ENCODE assay signal across 1 cellular context in the genomic region with DNA sequence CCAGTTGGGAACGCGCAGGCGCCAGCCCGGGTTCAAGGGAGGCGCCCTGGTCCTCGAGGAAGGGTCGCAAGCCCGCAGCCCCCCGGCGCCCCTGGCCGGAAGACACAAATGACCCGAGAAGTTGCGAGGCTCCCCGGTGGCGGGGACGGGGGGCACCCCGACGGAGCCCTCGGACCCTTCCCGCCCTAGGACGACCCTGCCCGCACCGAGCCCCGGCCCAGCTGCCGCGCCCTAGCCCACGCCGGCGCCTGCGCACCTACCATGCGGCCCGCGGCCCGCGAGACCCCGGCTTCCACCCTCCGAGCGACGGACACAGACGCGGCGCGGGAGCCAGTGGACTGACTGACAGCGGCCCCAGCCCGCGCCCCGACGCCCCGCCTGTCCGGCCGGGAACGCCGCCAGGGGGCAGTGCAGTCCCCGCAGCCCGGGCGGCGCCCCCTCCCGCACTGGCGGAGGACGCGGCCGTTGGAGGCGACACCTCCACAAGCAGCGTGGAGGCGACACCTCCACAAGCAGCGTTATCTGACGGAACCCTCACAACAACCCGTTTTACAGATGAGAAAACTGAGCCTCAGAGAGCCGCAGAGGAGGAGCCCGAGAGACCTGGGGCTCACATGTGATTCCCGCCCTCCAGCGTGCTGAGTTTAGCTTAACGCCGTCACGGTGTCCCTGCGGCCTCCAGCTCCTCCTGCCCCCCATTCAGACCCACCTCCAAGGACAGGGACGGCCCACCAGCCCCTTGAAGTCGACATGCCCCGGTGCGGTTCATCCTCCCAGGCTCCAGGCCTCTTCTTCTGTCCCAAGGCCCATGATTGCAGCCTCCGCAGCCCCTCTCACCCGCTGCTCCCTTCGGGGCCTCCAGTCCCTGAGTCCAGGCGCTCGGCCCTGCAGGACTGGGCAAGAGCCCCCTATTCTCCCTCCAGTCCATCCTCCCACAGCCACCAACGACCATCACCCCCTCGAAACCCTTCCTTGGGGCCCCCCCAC.
TF ChIP-seq lines count a peak whose summit lies in the region.

NMUR1 (minus strand) TSS at position 347 of the 987 bp plus-strand sequence; CDS start at position 263, 84 bp downstream.

TF ChIP-seq in HepG2, 621 proteins besides CTCF, POLR2A, EP300 and RAD21 (continued from another document and continues in another):
- TF ChIP-seq SNAPC4 (CRISPR knock-in tag; IDR thresholded peaks at IDR 0.05) (no peak), HNRNPUL1 (IDR thresholded peaks at IDR 0.05; ENCODE audit: low read depth, low read length) (no peak), MBNL3 (CRISPR knock-in tag; conservative IDR thresholded peaks at IDR 0.05) (no peak), RARA (CRISPR knock-in tag; IDR thresholded peaks at IDR 0.05) (no peak), ZNF557 (CRISPR knock-in tag; IDR thresholded peaks at IDR 0.05) (no peak), ZNF564 (CRISPR knock-in tag; IDR thresholded peaks at IDR 0.05) (no peak), ZSCAN30 (CRISPR knock-in tag; IDR thresholded peaks at IDR 0.05) (no peak), CBX5 (CRISPR knock-in tag; IDR thresholded peaks at IDR 0.05; ENCODE audit: borderline replicate concordance) (no peak), NBN (conservative IDR thresholded peaks at IDR 0.05) (no peak), FOXJ3 (CRISPR knock-in tag; IDR thresholded peaks at IDR 0.05; ENCODE audit: borderline replicate concordance) (no peak), ZC3H4 (CRISPR knock-in tag; IDR thresholded peaks at IDR 0.05; ENCODE audit: borderline replicate concordance) (no peak), ZBTB1 (CRISPR knock-in tag; IDR thresholded peaks at IDR 0.05; ENCODE audit: borderline replicate concordance) (no peak), MTF1 (CRISPR knock-in tag; IDR thresholded peaks at IDR 0.05) (no peak), ZHX1 (CRISPR knock-in tag; IDR thresholded peaks at IDR 0.05; ENCODE audit: low read depth) (no peak), ZNF567 (CRISPR knock-in tag; IDR thresholded peaks at IDR 0.05; ENCODE audit: borderline replicate concordance) (no peak), RORA (CRISPR knock-in tag; IDR thresholded peaks at IDR 0.05) (no peak), KDM1A (CRISPR knock-in tag; IDR thresholded peaks at IDR 0.05) (no peak), MZF1 (CRISPR knock-in tag; IDR thresholded peaks at IDR 0.05; ENCODE audit: borderline replicate concordance) (no peak), NCOA5 (CRISPR knock-in tag; IDR thresholded peaks at IDR 0.05) (no peak), PRPF4 (IDR thresholded peaks at IDR 0.05; ENCODE audit: low read depth, low read length, poor library complexity, severe bottlenecking) (no peak), ZNF274 (CRISPR knock-in tag; IDR thresholded peaks at IDR 0.05) (no peak; the same call in 1 of the 2 replicates), CEBPB (IDR thresholded peaks at IDR 0.05; ENCODE audit: borderline replicate concordance, low read depth, low read length) (no peak), NPAS2 (CRISPR knock-in tag; IDR thresholded peaks at IDR 0.05; ENCODE audit: borderline replicate concordance) (no peak), IRF1 (CRISPR knock-in tag; IDR thresholded peaks at IDR 0.05; ENCODE audit: low read depth) (no peak), XBP1 (CRISPR knock-in tag; IDR thresholded peaks at IDR 0.05) (no peak), PAWR (CRISPR knock-in tag; IDR thresholded peaks at IDR 0.05; ENCODE audit: borderline replicate concordance) (no peak), TMF1 (CRISPR knock-in tag; IDR thresholded peaks at IDR 0.05; ENCODE audit: low read depth) (no peak), CCDC6 (CRISPR knock-in tag; IDR thresholded peaks at IDR 0.05) (no peak), RCOR2 (CRISPR knock-in tag; IDR thresholded peaks at IDR 0.05) (no peak), ARNT (IDR thresholded peaks at IDR 0.05) (no peak), ZNF546 (CRISPR knock-in tag; conservative IDR thresholded peaks at IDR 0.05) (no peak), ZNF749 (CRISPR knock-in tag; IDR thresholded peaks at IDR 0.05; ENCODE audit: borderline replicate concordance) (no peak), MAFK (conservative IDR thresholded peaks at IDR 0.05 in 1 of 2, IDR thresholded peaks at IDR 0.05 in 1 of 2; ENCODE audit: low read length in 2 of 2) (no peak), THAP11 (CRISPR knock-in tag; IDR thresholded peaks at IDR 0.05) (no peak), PPARG (CRISPR knock-in tag; conservative IDR thresholded peaks at IDR 0.05) (no peak), TSC22D2 (CRISPR knock-in tag; IDR thresholded peaks at IDR 0.05; ENCODE audit: borderline replicate concordance) (no peak), MAF1 (CRISPR knock-in tag; IDR thresholded peaks at IDR 0.05; ENCODE audit: borderline replicate concordance) (no peak), DNMT1 (CRISPR knock-in tag; IDR thresholded peaks at IDR 0.05) (0 out of 2 replicates have a peak, but pooled peaks have one; percentile 73)
- TF ChIP-seq, protein P1, sequence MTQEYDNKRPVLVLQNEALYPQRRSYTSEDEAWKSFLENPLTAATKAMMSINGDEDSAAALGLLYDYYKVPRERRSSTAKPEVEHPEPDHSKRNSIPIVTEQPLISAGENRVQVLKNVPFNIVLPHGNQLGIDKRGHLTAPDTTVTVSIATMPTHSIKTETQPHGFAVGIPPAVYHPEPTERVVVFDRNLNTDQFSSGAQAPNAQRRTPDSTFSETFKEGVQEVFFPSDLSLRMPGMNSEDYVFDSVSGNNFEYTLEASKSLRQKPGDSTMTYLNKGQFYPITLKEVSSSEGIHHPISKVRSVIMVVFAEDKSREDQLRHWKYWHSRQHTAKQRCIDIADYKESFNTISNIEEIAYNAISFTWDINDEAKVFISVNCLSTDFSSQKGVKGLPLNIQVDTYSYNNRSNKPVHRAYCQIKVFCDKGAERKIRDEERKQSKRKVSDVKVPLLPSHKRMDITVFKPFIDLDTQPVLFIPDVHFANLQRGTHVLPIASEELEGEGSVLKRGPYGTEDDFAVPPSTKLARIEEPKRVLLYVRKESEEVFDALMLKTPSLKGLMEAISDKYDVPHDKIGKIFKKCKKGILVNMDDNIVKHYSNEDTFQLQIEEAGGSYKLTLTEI (CRISPR knock-in tag; conservative IDR thresholded peaks at IDR 0.05) = no peak
- TF ChIP-seq, protein P2, sequence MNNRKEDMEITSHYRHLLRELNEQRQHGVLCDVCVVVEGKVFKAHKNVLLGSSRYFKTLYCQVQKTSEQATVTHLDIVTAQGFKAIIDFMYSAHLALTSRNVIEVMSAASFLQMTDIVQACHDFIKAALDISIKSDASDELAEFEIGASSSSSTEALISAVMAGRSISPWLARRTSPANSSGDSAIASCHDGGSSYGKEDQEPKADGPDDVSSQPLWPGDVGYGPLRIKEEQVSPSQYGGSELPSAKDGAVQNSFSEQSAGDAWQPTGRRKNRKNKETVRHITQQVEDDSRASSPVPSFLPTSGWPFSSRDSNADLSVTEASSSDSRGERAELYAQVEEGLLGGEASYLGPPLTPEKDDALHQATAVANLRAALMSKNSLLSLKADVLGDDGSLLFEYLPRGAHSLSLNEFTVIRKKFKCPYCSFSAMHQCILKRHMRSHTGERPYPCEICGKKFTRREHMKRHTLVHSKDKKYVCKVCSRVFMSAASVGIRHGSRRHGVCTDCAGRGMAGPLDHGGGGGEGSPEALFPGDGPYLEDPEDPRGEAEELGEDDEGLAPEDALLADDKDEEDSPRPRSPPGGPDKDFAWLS (CRISPR knock-in tag; IDR thresholded peaks at IDR 0.05; ENCODE audit: borderline replicate concordance) = no peak
- TF ChIP-seq, protein P3, sequence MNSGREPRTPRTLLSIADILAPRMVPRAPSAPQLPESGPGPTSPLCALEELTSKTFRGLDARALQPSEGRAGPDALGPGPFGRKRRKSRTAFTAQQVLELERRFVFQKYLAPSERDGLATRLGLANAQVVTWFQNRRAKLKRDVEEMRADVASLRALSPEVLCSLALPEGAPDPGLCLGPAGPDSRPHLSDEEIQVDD (CRISPR knock-in tag; IDR thresholded peaks at IDR 0.05; ENCODE audit: borderline replicate concordance) = no peak
- TF ChIP-seq, protein P4, sequence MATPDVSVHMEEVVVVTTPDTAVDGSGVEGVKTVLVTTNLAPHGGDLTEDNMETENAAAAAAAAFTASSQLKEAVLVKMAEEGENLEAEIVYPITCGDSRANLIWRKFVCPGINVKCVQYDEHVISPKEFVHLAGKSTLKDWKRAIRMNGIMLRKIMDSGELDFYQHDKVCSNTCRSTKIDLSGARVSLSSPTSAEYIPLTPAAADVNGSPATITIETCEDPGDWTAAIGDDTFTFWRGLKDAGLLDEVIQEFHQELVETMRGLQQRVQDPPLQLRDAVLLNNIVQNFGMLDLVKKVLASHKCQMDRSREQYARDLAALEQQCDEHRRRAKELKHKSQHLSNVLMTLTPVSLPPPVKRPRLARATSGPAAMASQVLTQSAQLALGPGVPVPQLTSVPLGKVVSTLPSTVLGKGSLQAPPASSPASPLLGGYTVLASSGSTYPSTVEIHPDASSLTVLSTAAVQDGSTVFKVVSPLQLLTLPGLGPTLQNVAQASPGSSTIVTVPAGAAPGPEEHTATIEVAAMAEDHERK (CRISPR knock-in tag; IDR thresholded peaks at IDR 0.05; ENCODE audit: low read depth) = no peak
- TF ChIP-seq, protein P5, sequence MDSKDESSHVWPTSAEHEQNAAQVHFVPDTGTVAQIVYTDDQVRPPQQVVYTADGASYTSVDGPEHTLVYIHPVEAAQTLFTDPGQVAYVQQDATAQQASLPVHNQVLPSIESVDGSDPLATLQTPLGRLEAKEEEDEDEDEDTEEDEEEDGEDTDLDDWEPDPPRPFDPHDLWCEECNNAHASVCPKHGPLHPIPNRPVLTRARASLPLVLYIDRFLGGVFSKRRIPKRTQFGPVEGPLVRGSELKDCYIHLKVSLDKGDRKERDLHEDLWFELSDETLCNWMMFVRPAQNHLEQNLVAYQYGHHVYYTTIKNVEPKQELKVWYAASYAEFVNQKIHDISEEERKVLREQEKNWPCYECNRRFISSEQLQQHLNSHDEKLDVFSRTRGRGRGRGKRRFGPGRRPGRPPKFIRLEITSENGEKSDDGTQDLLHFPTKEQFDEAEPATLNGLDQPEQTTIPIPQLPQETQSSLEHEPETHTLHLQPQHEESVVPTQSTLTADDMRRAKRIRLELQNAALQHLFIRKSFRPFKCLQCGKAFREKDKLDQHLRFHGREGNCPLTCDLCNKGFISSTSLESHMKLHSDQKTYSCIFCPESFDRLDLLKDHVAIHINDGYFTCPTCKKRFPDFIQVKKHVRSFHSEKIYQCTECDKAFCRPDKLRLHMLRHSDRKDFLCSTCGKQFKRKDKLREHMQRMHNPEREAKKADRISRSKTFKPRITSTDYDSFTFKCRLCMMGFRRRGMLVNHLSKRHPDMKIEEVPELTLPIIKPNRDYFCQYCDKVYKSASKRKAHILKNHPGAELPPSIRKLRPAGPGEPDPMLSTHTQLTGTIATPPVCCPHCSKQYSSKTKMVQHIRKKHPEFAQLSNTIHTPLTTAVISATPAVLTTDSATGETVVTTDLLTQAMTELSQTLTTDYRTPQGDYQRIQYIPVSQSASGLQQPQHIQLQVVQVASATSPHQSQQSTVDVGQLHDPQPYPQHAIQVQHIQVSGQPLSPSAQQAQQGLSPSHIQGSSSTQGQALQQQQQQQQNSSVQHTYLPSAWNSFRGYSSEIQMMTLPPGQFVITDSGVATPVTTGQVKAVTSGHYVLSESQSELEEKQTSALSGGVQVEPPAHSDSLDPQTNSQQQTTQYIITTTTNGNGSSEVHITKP (CRISPR knock-in tag; IDR thresholded peaks at IDR 0.05; ENCODE audit: low read depth) = no peak
